Comparison of ENCODE assay signal across 8 cellular contexts in genomic region chr13:77918391-77919261, GRCh38. TPM values are rescaled to one million over a fixed set of nuclear protein-coding genes. Genes with fewer than 3 reads are reported as not detected.
A peak's percentile ranks its signal among the peaks of the same experiment; 100 is the strongest.
DNase-seq lines count a peak whose midpoint lies in the region; ATAC-seq and TF ChIP-seq lines count a peak whose summit lies in the region.

Gene EDNRB, minus strand, starts transcription at chr13:77918831. Its CDS starts 258 bp downstream, at chr13:77918573.

- peak within 1 kb of the TSS; percentile 42 for H3K4me3 ChIP-seq in kidney epithelial cell (ENCODE audit: low read depth, low read length)
- H3K4me3 ChIP-seq in Karpas-422 (ENCODE audit: low read length), result no peak within 1 kb of the TSS

- no peak within 1 kb of the TSS for H2AFZ ChIP-seq in Karpas-422 (ENCODE audit: low read length)

- no peaks in the 10 kb centered on the region for H3K36me3 Mint-ChIP-seq in stimulated activated naive B cell treated with anti-CD40 and anti-IgM and Interleukin-4, amounts not matched to agents 10 μg/mL and 1 μg/mL and 100 μg/mL, for 72 hours

- H3K4me3 Mint-ChIP-seq in stimulated activated naive B cell treated with anti-CD40 and anti-IgM and Interleukin-4, amounts not matched to agents 10 μg/mL and 1 μg/mL and 100 μg/mL, for 72 hours, result no peak within 1 kb of the TSS

- CTCF ChIA-PET in GM10248 (lab: Yijun Ruan, JAX), result interaction anchor here (1.1 to 1.7 kb wide), 5 partner anchors 10 to 203 kb away, joined by 3 to 4 read pairs (median 3); no protein-coding TSS in a partner anchor

- H3K27me3 Mint-ChIP-seq in stimulated activated naive B cell treated with anti-CD40 and anti-IgM and Interleukin-4, amounts not matched to agents 10 μg/mL and 1 μg/mL and 100 μg/mL, for 72 hours, result peaks cover 11 to 32% of the 10 kb centered on the region in 2 donors

- no peak within 1 kb of the TSS for H3K27ac ChIP-seq in Karpas-422 (ENCODE audit: low read length)

- H4K20me1 ChIP-seq in Karpas-422 (ENCODE audit: insufficient read depth, low read depth, low read length), result no peaks in the 10 kb centered on the region

- H3K27ac Mint-ChIP-seq in stimulated activated naive B cell treated with anti-CD40 and anti-IgM and Interleukin-4, amounts not matched to agents 10 μg/mL and 1 μg/mL and 100 μg/mL, for 72 hours, result peak within 1 kb of the TSS; percentile 37

- H3K4me1 ChIP-seq in Karpas-422 (ENCODE audit: low read length), result no peaks in the 10 kb centered on the region

- DNase-seq in DMS 273 (lab: John Stamatoyannopoulos, UW; ENCODE audit: unreplicated experiment), result peak; percentile 72
- DNase-seq in DMS 273 treated with DMSO at 0.1 percent for 48 hours (lab: John Stamatoyannopoulos, UW), result no peak
- peak; percentile 52 for DNase-seq in LHCN-M2 (ENCODE audit: low read depth)
- peak; percentile 68 for DNase-seq in dermis blood vessel endothelial cell
- no peak for DNase-seq in kidney epithelial cell (ENCODE audit: low read depth)
- DNase-seq in stimulated activated naive B cell treated with anti-CD40 and anti-IgM and Interleukin-4, amounts not matched to agents 10 μg/mL and 1 μg/mL and 100 μg/mL, for 72 hours, result no peak
- no peak for DNase-seq in GM10248 (ENCODE audit: extremely low spot score)
- DNase-seq in Karpas-422, result no peak

- H3K9me3 Mint-ChIP-seq in stimulated activated naive B cell treated with anti-CD40 and anti-IgM and Interleukin-4, amounts not matched to agents 10 μg/mL and 1 μg/mL and 100 μg/mL, for 72 hours, result no peaks in the 10 kb centered on the region

- no peaks in the 10 kb centered on the region for H3K9me3 ChIP-seq in Karpas-422 (ENCODE audit: low read length)

- H3K9me2 ChIP-seq in Karpas-422 (replicated peaks; ENCODE audit: insufficient read depth, low read length), result no peaks in the 10 kb centered on the region

- ATAC-seq in stimulated activated naive B cell treated with anti-CD40 and anti-IgM and Interleukin-4, amounts not matched to agents 10 μg/mL and 1 μg/mL and 100 μg/mL, for 72 hours (replicated peaks), result peak; percentile 45 to 52

- TF ChIP-seq CTCF in kidney epithelial cell (IDR thresholded peaks at IDR 0.05; ENCODE audit: insufficient read depth, low read length, poor library complexity, severe bottlenecking) (no peak), GM10248 (IDR thresholded peaks at IDR 0.05; ENCODE audit: control extremely low read depth, extremely low read depth, low read depth, missing control alignments) (no peak)

- H3K4me1 Mint-ChIP-seq in stimulated activated naive B cell treated with anti-CD40 and anti-IgM and Interleukin-4, amounts not matched to agents 10 μg/mL and 1 μg/mL and 100 μg/mL, for 72 hours, result peaks cover 0 to 3% of the 10 kb centered on the region in 2 donors

- peaks cover 3% of the 10 kb centered on the region for H3K27me3 ChIP-seq in kidney epithelial cell (ENCODE audit: control insufficient read depth, insufficient read depth, low read length)
- H3K27me3 ChIP-seq in Karpas-422 (ENCODE audit: low read length), result no peaks in the 10 kb centered on the region

- H3K4me2 ChIP-seq in Karpas-422 (ENCODE audit: low read depth, low read length, poor library complexity, severe bottlenecking), result no peak within 1 kb of the TSS

- H3K9ac ChIP-seq in Karpas-422 (ENCODE audit: low read length), result no peak within 1 kb of the TSS

- no peaks in the 10 kb centered on the region for H3K79me2 ChIP-seq in Karpas-422 (ENCODE audit: low read length)

- POLR2A ChIA-PET in GM10248 (lab: Yijun Ruan, JAX), result no interaction called here

- H3K36me3 ChIP-seq in kidney epithelial cell (ENCODE audit: control insufficient read depth, insufficient read depth, low read length) (no peaks in the 10 kb centered on the region), Karpas-422 (ENCODE audit: insufficient read depth, low read length) (no peaks in the 10 kb centered on the region)

RNA-seq across cellular contexts. Expression of gene EDNRB, which starts in this region (rescaled TPM):
- total RNA-seq in LHCN-M2 (2014; rRNA removed), result 1.7 and 2.1 TPM in 2 replicates
- polyA plus RNA-seq in LHCN-M2 (2012), result 0.83 TPM
- total RNA-seq in dermis blood vessel endothelial cell, result 112 and 119 TPM in 2 replicates
- total RNA-seq in kidney epithelial cell, result 0.21 and 0.75 TPM in 2 replicates
- total RNA-seq in Karpas-422 (2014; rRNA removed; shearing (Covaris generic); ENCODE audit: low replicate concordance), result not detected in 2 replicates

Comparison
In these comparisons a context has a peak if more than half of its experiments do, and no peak if none do; other contexts are left out.
1. RNA of gene EDNRB (total RNA-seq): 112 to 119 TPM in dermis blood vessel endothelial cell; 1.7 to 2.1 TPM in LHCN-M2, 0.21 to 0.75 TPM in kidney epithelial cell and not detected in Karpas-422; every median in the first group is over 10 times any median in the second.
2. DNase-seq: peak in DMS 273 (single experiment), LHCN-M2 (single experiment) and dermis blood vessel endothelial cell (single experiment); none in DMS 273 treated with DMSO at 0.1 percent for 48 hours (single experiment), kidney epithelial cell (single experiment), stimulated activated naive B cell treated with anti-CD40 and anti-IgM and Interleukin-4, amounts not matched to agents 10 μg/mL and 1 μg/mL and 100 μg/mL, for 72 hours (single experiment), GM10248 (single experiment) and Karpas-422 (single experiment).